17 cellular contexts compared by ENCODE assay signal in genomic region chr5:167743685-167744084, GRCh38.
DNase-seq lines count a peak whose midpoint lies in the region; ATAC-seq and TF ChIP-seq lines count a peak whose summit lies in the region.
"Had no signal": no experiment of that assay in that cellular context is flagged by ENCODE, and none has a peak within 500 bp of the region (broad histone marks: within the 10 kb centered on the region; RNA-seq: fewer than 3 reads in every experiment).

No MANE protein-coding gene starts in this region.

- peak; percentile 92 for DNase-seq in EL
- DNase-seq in RWPE2 (ENCODE audit: low spot score): no peak
- DNase-seq in fibroblast of lung (ENCODE audit: low read depth in 2 of 2): peak; percentile 49 to 92
- DNase-seq in sciatic nerve (ENCODE audit: low spot score): no peak
- DNase-seq in GM13976 (ENCODE audit: low spot score): no peak
- DNase-seq in DMS114 treated with DMSO at 0.1 percent for 48 hours (lab: John Stamatoyannopoulos, UW; ENCODE audit: unreplicated experiment): no peak
- DNase-seq in vagina (ENCODE audit: extremely low spot score in 2 of 2): no peak
- DNase-seq: activated CD8-positive, alpha-beta memory T cell treated with anti-CD3 and anti-CD28 coated beads, Interleukin-2, amount 50 U/mL, for 4 hours; adrenal gland; effector memory CD8-positive, alpha-beta T cell; NCI-H446; posterior cingulate gyrus; SHP77 treated with DMSO at 0.1 percent for 48 hours; stimulated activated CD4-positive, alpha-beta T cell treated with anti-CD3 and anti-CD28 coated beads, Interleukin-4, amount 100 ng/mL, for 1 hour; stimulated activated naive CD4-positive, alpha-beta T cell; WERI-Rb-1 had no signal

- H3K36me3 ChIP-seq in RWPE2 (ENCODE audit: low read depth): no peaks in the 10 kb centered on the region
- no peaks in the 10 kb centered on the region for H3K36me3 ChIP-seq in fibroblast of lung (ENCODE audit: control insufficient read depth, insufficient read depth, low read length)
- H3K36me3 ChIP-seq in vagina: no peaks in the 10 kb centered on the region
- H3K36me3 ChIP-seq: adrenal gland, WERI-Rb-1 had no signal

- H4K20me1 ChIP-seq in fibroblast of lung (ENCODE audit: control insufficient read depth, extremely low read depth, insufficient read depth, low read length): no peaks in the 10 kb centered on the region

- H3K4me2 ChIP-seq in fibroblast of lung (ENCODE audit: extremely low read depth, insufficient read depth, low read length): no peak overlapping the region

- H3K79me2 ChIP-seq in fibroblast of lung (ENCODE audit: control insufficient read depth, insufficient read depth, low read length): no peaks in the 10 kb centered on the region

- intact Hi-C loops in sciatic nerve (cut with DNase I) (no loop called here), vagina (cut with DNase I) (no loop called here)

- in situ Hi-C loops in GM13976 (cut with MboI; ENCODE audit: low sequenced_read_pairs, unreplicated experiment): no loop called here

- H3K9ac ChIP-seq in fibroblast of lung (ENCODE audit: insufficient read depth, low read length): no peak overlapping the region

- peaks cover 19% of the 10 kb centered on the region for H3K4me1 ChIP-seq in RWPE2 (ENCODE audit: insufficient read depth, poor library complexity, severe bottlenecking)
- H3K4me1 ChIP-seq in fibroblast of lung (ENCODE audit: control insufficient read depth, extremely low read depth, insufficient read depth, low read length): peaks cover 5% of the 10 kb centered on the region
- H3K4me1 ChIP-seq in vagina: no peaks in the 10 kb centered on the region
- H3K4me1 ChIP-seq: adrenal gland had no signal

- no peak for TF ChIP-seq POLR2A in vagina (IDR thresholded peaks at IDR 0.05)

- no peak overlapping the region for H2AFZ ChIP-seq in fibroblast of lung (ENCODE audit: low read length)

- H3K9me3 ChIP-seq in RWPE2 (ENCODE audit: severe bottlenecking) (no peaks in the 10 kb centered on the region), fibroblast of lung (ENCODE audit: control insufficient read depth, insufficient read depth, low read depth, low read length) (no peaks in the 10 kb centered on the region), vagina (no peaks in the 10 kb centered on the region)
- H3K9me3 ChIP-seq: adrenal gland had no signal

- H3K4me3 ChIP-seq in RWPE2 (ENCODE audit: severe bottlenecking): no peak overlapping the region
- no peak overlapping the region for H3K4me3 ChIP-seq in fibroblast of lung (replicated peaks in 1 of 4; ENCODE audit: control extremely low read depth in 1 of 4, insufficient read depth in 1 of 4, low read depth in 3 of 4, low read length in 4 of 4)
- no peak overlapping the region for H3K4me3 ChIP-seq in vagina
- H3K4me3 ChIP-seq: adrenal gland had no signal

- TF ChIP-seq CTCF in RWPE2 (IDR thresholded peaks at IDR 0.05; ENCODE audit: poor library complexity, severe bottlenecking) (no peak), fibroblast of lung (conservative IDR thresholded peaks at IDR 0.05 in 1 of 2, IDR thresholded peaks at IDR 0.05 in 1 of 2; ENCODE audit: low read depth in 1 of 2, low read length in 2 of 2) (no peak), GM13976 (IDR thresholded peaks at IDR 0.05; ENCODE audit: borderline replicate concordance, control extremely low read depth, extremely low read depth, insufficient read depth, missing control alignments) (no peak), vagina (IDR thresholded peaks at IDR 0.05) (no peak)

- H3K27me3 ChIP-seq in RWPE2 (ENCODE audit: insufficient read depth, poor library complexity, severe bottlenecking): no peaks in the 10 kb centered on the region
- no peaks in the 10 kb centered on the region for H3K27me3 ChIP-seq in fibroblast of lung (ENCODE audit: control insufficient read depth, insufficient read depth, low read length)
- no peaks in the 10 kb centered on the region for H3K27me3 ChIP-seq in vagina
- H3K27me3 ChIP-seq: adrenal gland had no signal

- ATAC-seq in RWPE2 (ENCODE audit: low read depth): peak; percentile 100
- ATAC-seq in sciatic nerve: peak; percentile 62
- ATAC-seq in HG03025 (IDR thresholded peaks at IDR 0.05; ENCODE audit: low FRiP score, unreplicated experiment): no peak
- ATAC-seq: effector memory CD8-positive, alpha-beta T cell had no signal

- H3K27ac ChIP-seq in RWPE2 (ENCODE audit: poor library complexity, severe bottlenecking) (peak overlapping the region; percentile 82), fibroblast of lung (ENCODE audit: insufficient read depth, low read length) (no peak overlapping the region), vagina (no peak overlapping the region)
- H3K27ac ChIP-seq: adrenal gland, WERI-Rb-1 had no signal

Comparison
In these comparisons a context has a peak if more than half of its experiments do, and no peak if none do; other contexts are left out.
1. DNase-seq: peak in EL (single experiment) and fibroblast of lung (2 of 2); none in RWPE2 (single experiment), sciatic nerve (single experiment), GM13976 (single experiment), DMS114 treated with DMSO at 0.1 percent for 48 hours (single experiment) and vagina (0 of 2).